Comparison of ENCODE assay signal across 30 cellular contexts in the genomic region with DNA sequence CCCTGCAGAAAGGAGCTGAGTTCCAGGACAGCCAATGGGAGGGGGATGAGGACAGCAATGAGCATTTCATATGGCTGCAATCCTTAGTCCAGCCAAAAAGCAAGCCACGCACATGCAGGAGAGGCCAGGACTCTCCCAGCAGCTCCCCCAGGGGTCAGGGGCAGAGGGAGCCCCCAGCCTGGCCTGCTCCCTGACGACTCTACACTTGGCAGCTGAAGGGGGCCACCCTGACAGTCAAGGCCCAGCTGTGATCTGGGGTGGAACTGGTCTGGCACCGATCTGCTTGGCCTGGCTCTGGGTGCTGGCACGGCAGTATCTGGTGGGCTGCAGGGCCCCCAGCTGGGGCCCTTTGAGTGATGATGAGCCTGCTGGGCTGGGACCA.
DNase-seq lines count a peak whose midpoint lies in the region; ATAC-seq, FAIRE-seq and TF ChIP-seq lines count a peak whose summit lies in the region.
"Had no signal": no experiment of that assay in that cellular context is flagged by ENCODE, and none has a peak within 500 bp of the region (broad histone marks: within the 10 kb centered on the region; RNA-seq: fewer than 3 reads in every experiment).

No MANE protein-coding gene starts in this region.

- no peaks in the 10 kb centered on the region for H3K36me3 Mint-ChIP-seq in activated naive CD4-positive, alpha-beta T cell treated with anti-CD3 and anti-CD28 coated beads, Interleukin-2, amount 10 ng/mL, durations not matched to agents 7 days and 5 days
- peaks cover 28% of the 10 kb centered on the region for H3K36me3 Mint-ChIP-seq in nephron progenitor cell (ENCODE audit: low read depth)
- H3K36me3 Mint-ChIP-seq in stimulated activated effector memory CD8-positive, alpha-beta T cell treated with anti-CD3 and anti-CD28 coated beads, Interleukin-12 subunit alpha, Interleukin-12 subunit beta, amount 100 ng/mL, for 72 hours = no peaks in the 10 kb centered on the region
- H3K36me3 Mint-ChIP-seq: activated naive CD8-positive, alpha-beta T cell treated with anti-CD3 and anti-CD28 coated beads, Interleukin-2, amount 10 ng/mL, durations not matched to agents 7 days and 5 days had no signal

- H2BK15ac ChIP-seq in H1 (ENCODE audit: low read length) = peak overlapping the region; percentile 61; the same call in 1 of the 2 replicates

- peaks cover 4% of the 10 kb centered on the region; the same call in 1 of the 2 replicates for H3K23me2 ChIP-seq in H1 (ENCODE audit: low read depth, low read length)

- peak overlapping the region; percentile 35; the same call in 1 of the 2 replicates for H2BK5ac ChIP-seq in H1 (ENCODE audit: low read depth, low read length)

- H3K36me3 ChIP-seq in H1 (ENCODE audit: control insufficient read depth in 2 of 4, insufficient read depth in 4 of 4, low read length in 3 of 4) = peaks cover 0 to 3% (median 0%) of the 10 kb centered on the region in 4 experiments; a peak in 1 of 8 replicates
- H3K36me3 ChIP-seq: ascending aorta, cardiac muscle cell, esophagus muscularis mucosa, thoracic aorta had no signal

- H4K8ac ChIP-seq in H1 (ENCODE audit: extremely low read depth, insufficient read depth, low read length) = no peak overlapping the region

- no peak overlapping the region for H3K4me2 ChIP-seq in H1 (ENCODE audit: insufficient read depth in 1 of 2, low read depth in 2 of 2, low read length in 2 of 2)
- H3K4me2 ChIP-seq: smooth muscle cell had no signal

- POLR2A ChIA-PET in H1 (lab: Charles Lee; ENCODE audit: partially characterized antibody) = interaction anchor here (1.9 kb wide), 1 partner anchor 396 kb away, joined by 5 read pairs; a partner anchor contains a TSS

- peaks cover 16 to 22% of the 10 kb centered on the region in 2 experiments for H3K9me3 ChIP-seq in H1 (ENCODE audit: insufficient read depth in 2 of 2, low read depth in 1 of 2, low read length in 1 of 2)
- H3K9me3 ChIP-seq: ascending aorta, esophagus muscularis mucosa, psoas muscle, thoracic aorta had no signal

- H3K27ac ChIP-seq in H1 (ENCODE audit: low read depth, low read length) = no peak overlapping the region
- H3K27ac ChIP-seq: ascending aorta, cardiac muscle cell, esophagus muscularis mucosa, psoas muscle, thoracic aorta had no signal

- no peak for TF ChIP-seq EP300 in H1 (IDR thresholded peaks at IDR 0.05; ENCODE audit: borderline replicate concordance in 1 of 2, low read depth in 2 of 2, low read length in 2 of 2)

- no peak for TF ChIP-seq POLR2A in H1 (IDR thresholded peaks at IDR 0.05; ENCODE audit: control extremely low read depth in 1 of 2, low read depth in 2 of 2, low read length in 2 of 2)

- WGBS in H1 (ENCODE audit: extremely low coverage in 1 of 2, insufficient coverage in 1 of 2, insufficient read length in 1 of 2, insufficient replicate concordance in 2 of 2, low coverage in 1 of 2, low lambda C conversion rate in 2 of 2, missing lambda C conversion rate in 1 of 2), 2 experiments = 90% methylated on average over 4 of the region's 4 CpGs; no CpG with 5 or more reads in 1 of the 2 experiments

- no peaks in the 10 kb centered on the region for H3K4me1 Mint-ChIP-seq in activated naive CD4-positive, alpha-beta T cell treated with anti-CD3 and anti-CD28 coated beads, Interleukin-2, amount 10 ng/mL, durations not matched to agents 7 days and 5 days
- H3K4me1 Mint-ChIP-seq in nephron progenitor cell = peaks cover 57% of the 10 kb centered on the region
- H3K4me1 Mint-ChIP-seq in stimulated activated effector memory CD8-positive, alpha-beta T cell treated with anti-CD3 and anti-CD28 coated beads, Interleukin-12 subunit alpha, Interleukin-12 subunit beta, amount 100 ng/mL, for 72 hours = no peaks in the 10 kb centered on the region
- H3K4me1 Mint-ChIP-seq: activated CD4-positive, alpha-beta T cell treated with anti-CD3 and anti-CD28 coated beads for 36 hours; activated naive CD8-positive, alpha-beta T cell treated with anti-CD3 and anti-CD28 coated beads, Interleukin-2, amount 10 ng/mL, durations not matched to agents 7 days and 5 days; stimulated activated naive CD8-positive, alpha-beta T cell treated with anti-CD3 and anti-CD28 coated beads, Interleukin-15, amount 100 ng/mL, for 72 hours had no signal

- H3K9me3 Mint-ChIP-seq in activated naive CD4-positive, alpha-beta T cell treated with anti-CD3 and anti-CD28 coated beads, Interleukin-2, amount 10 ng/mL, durations not matched to agents 7 days and 5 days = peaks cover 20% of the 10 kb centered on the region
- H3K9me3 Mint-ChIP-seq in nephron progenitor cell = peaks cover 41% of the 10 kb centered on the region
- H3K9me3 Mint-ChIP-seq in stimulated activated effector memory CD8-positive, alpha-beta T cell treated with anti-CD3 and anti-CD28 coated beads, Interleukin-12 subunit alpha, Interleukin-12 subunit beta, amount 100 ng/mL, for 72 hours = no peaks in the 10 kb centered on the region

- no peak overlapping the region for H3K4me3 Mint-ChIP-seq in activated naive CD4-positive, alpha-beta T cell treated with anti-CD3 and anti-CD28 coated beads, Interleukin-2, amount 10 ng/mL, durations not matched to agents 7 days and 5 days
- H3K4me3 Mint-ChIP-seq in nephron progenitor cell = no peak overlapping the region
- no peak overlapping the region for H3K4me3 Mint-ChIP-seq in stimulated activated effector memory CD8-positive, alpha-beta T cell treated with anti-CD3 and anti-CD28 coated beads, Interleukin-12 subunit alpha, Interleukin-12 subunit beta, amount 100 ng/mL, for 72 hours
- H3K4me3 Mint-ChIP-seq: activated CD4-positive, alpha-beta T cell treated with anti-CD3 and anti-CD28 coated beads for 36 hours; activated CD8-positive, alpha-beta T cell treated with anti-CD3 and anti-CD28 coated beads for 36 hours; activated naive CD8-positive, alpha-beta T cell treated with anti-CD3 and anti-CD28 coated beads, Interleukin-2, amount 10 ng/mL, durations not matched to agents 7 days and 5 days; neural crest cell; stimulated activated naive CD8-positive, alpha-beta T cell treated with anti-CD3 and anti-CD28 coated beads, Interleukin-15, amount 100 ng/mL, for 72 hours had no signal

- no peak overlapping the region for H3K18ac ChIP-seq in H1 (ENCODE audit: extremely low read depth, low read length)

- TF ChIP-seq CTCF in H1 (IDR thresholded peaks at IDR 0.05; ENCODE audit: control extremely low read depth in 1 of 3, insufficient read depth in 1 of 3, low read depth in 1 of 3, low read length in 3 of 3) = no peak
- no peak for TF ChIP-seq CTCF in nephron progenitor cell (IDR thresholded peaks at IDR 0.05)

- H2BK20ac ChIP-seq in H1 (ENCODE audit: low read length) = peak overlapping the region; percentile 61; the same call in 1 of the 2 replicates

- no peak overlapping the region for H3K4me3 ChIP-seq in H1 (ENCODE audit: extremely low read depth in 1 of 4, insufficient read depth in 2 of 4, low read depth in 3 of 4, low read length in 4 of 4)
- H3K4me3 ChIP-seq: ascending aorta, cardiac muscle cell, esophagus muscularis mucosa, psoas muscle, smooth muscle cell, thoracic aorta had no signal

- H3K27ac Mint-ChIP-seq in activated naive CD4-positive, alpha-beta T cell treated with anti-CD3 and anti-CD28 coated beads, Interleukin-2, amount 10 ng/mL, durations not matched to agents 7 days and 5 days = no peak overlapping the region
- peak overlapping the region; percentile 97 for H3K27ac Mint-ChIP-seq in nephron progenitor cell
- no peak overlapping the region for H3K27ac Mint-ChIP-seq in stimulated activated effector memory CD8-positive, alpha-beta T cell treated with anti-CD3 and anti-CD28 coated beads, Interleukin-12 subunit alpha, Interleukin-12 subunit beta, amount 100 ng/mL, for 72 hours
- H3K27ac Mint-ChIP-seq: activated CD4-positive, alpha-beta T cell treated with anti-CD3 and anti-CD28 coated beads for 36 hours; activated CD8-positive, alpha-beta T cell treated with anti-CD3 and anti-CD28 coated beads for 36 hours; activated naive CD8-positive, alpha-beta T cell treated with anti-CD3 and anti-CD28 coated beads, Interleukin-2, amount 10 ng/mL, durations not matched to agents 7 days and 5 days; stimulated activated naive CD8-positive, alpha-beta T cell treated with anti-CD3 and anti-CD28 coated beads, Interleukin-15, amount 100 ng/mL, for 72 hours had no signal

- H3K56ac ChIP-seq in H1 (replicated peaks; ENCODE audit: insufficient read length, low read depth, low read length) = no peak overlapping the region

- H3K79me2 ChIP-seq in H1 (ENCODE audit: control insufficient read depth in 1 of 2, insufficient read depth in 2 of 2, low read length in 2 of 2) = no peaks in the 10 kb centered on the region

- H3K27me3 Mint-ChIP-seq in activated naive CD4-positive, alpha-beta T cell treated with anti-CD3 and anti-CD28 coated beads, Interleukin-2, amount 10 ng/mL, durations not matched to agents 7 days and 5 days = no peaks in the 10 kb centered on the region
- H3K27me3 Mint-ChIP-seq in nephron progenitor cell (ENCODE audit: low read depth, poor library complexity) = peaks cover 6% of the 10 kb centered on the region
- H3K27me3 Mint-ChIP-seq: activated CD4-positive, alpha-beta T cell treated with anti-CD3 and anti-CD28 coated beads for 36 hours; activated CD8-positive, alpha-beta T cell treated with anti-CD3 and anti-CD28 coated beads for 36 hours; stimulated activated naive CD8-positive, alpha-beta T cell treated with anti-CD3 and anti-CD28 coated beads, Interleukin-15, amount 100 ng/mL, for 72 hours had no signal

- peak overlapping the region; percentile 57 for H4K91ac ChIP-seq in H1 (replicated peaks; ENCODE audit: insufficient read length, low read length)

- H4K5ac ChIP-seq in H1 (ENCODE audit: insufficient read length, low read depth, low read length) = no peak overlapping the region

- H3K9ac ChIP-seq in H1 (replicated peaks in 1 of 4; ENCODE audit: extremely low read depth in 1 of 4, low read depth in 3 of 4, low read length in 3 of 4) = no peak overlapping the region

- no peaks in the 10 kb centered on the region; the same call in 1 of the 2 replicates for H3K79me1 ChIP-seq in H1 (ENCODE audit: low read depth, low read length)

- CTCF ChIA-PET in activated naive CD4-positive, alpha-beta T cell treated with anti-CD3 and anti-CD28 coated beads, Interleukin-2, amount 10 ng/mL, durations not matched to agents 7 days and 5 days (lab: Charles Lee) = no interaction called here
- CTCF ChIA-PET in H1 (lab: Charles Lee; ENCODE audit: partially characterized antibody) = interaction anchor here (0.7 to 2.4 kb wide), 5 partner anchors 13 to 60 kb away, joined by 3 to 10 read pairs (median 6); no protein-coding TSS in a partner anchor

- no peak overlapping the region for H3K4ac ChIP-seq in H1 (replicated peaks; ENCODE audit: insufficient read length, low read depth, low read length)

- no peak for TF ChIP-seq RAD21 in H1 (IDR thresholded peaks at IDR 0.05 in 1 of 2, conservative IDR thresholded peaks at IDR 0.05 in 1 of 2; ENCODE audit: low read depth in 2 of 2, low read length in 2 of 2)

- peak; percentile 14 for ATAC-seq in stimulated activated effector memory CD8-positive, alpha-beta T cell treated with anti-CD3 and anti-CD28 coated beads, Interleukin-12 subunit alpha, Interleukin-12 subunit beta, amount 100 ng/mL, for 72 hours
- ATAC-seq in HG02678 (IDR thresholded peaks at IDR 0.05; ENCODE audit: unreplicated experiment) = no peak
- ATAC-seq: activated CD4-positive, alpha-beta T cell treated with anti-CD3 and anti-CD28 coated beads for 36 hours; activated CD8-positive, alpha-beta T cell treated with anti-CD3 and anti-CD28 coated beads for 36 hours; stimulated activated naive CD8-positive, alpha-beta T cell treated with anti-CD3 and anti-CD28 coated beads, Interleukin-15, amount 100 ng/mL, for 72 hours had no signal

- no peak overlapping the region for H2AFZ ChIP-seq in H1 (ENCODE audit: low read length)

- peaks cover 0 to 20% (median 13%) of the 10 kb centered on the region in 4 experiments; a peak in 6 of 7 replicates for H3K4me1 ChIP-seq in H1 (replicated peaks in 1 of 4; ENCODE audit: control insufficient read depth in 3 of 4, insufficient read depth in 4 of 4, low read length in 3 of 4)
- H3K4me1 ChIP-seq: ascending aorta, psoas muscle had no signal

- 0 out of 2 replicates have a peak overlapping the region, but pooled peaks have one; percentile 39 for H2BK12ac ChIP-seq in H1 (ENCODE audit: low read depth, low read length)

- peak overlapping the region; percentile 82; the same call in 1 of the 2 replicates for H2AK5ac ChIP-seq in H1 (ENCODE audit: low read depth, low read length)

- DNase-seq in activated naive CD4-positive, alpha-beta T cell treated with anti-CD3 and anti-CD28 coated beads, Interleukin-2, amount 10 ng/mL, durations not matched to agents 7 days and 5 days = peak; percentile 15
- DNase-seq in activated naive CD4-positive, alpha-beta T cell treated with Interleukin-2 at 50 U/mL for 16 hours = no peak
- no peak for DNase-seq in H1 (ENCODE audit: low read depth in 1 of 2, low spot score in 2 of 2)
- DNase-seq in nephron progenitor cell = no peak
- DNase-seq in stimulated activated effector memory CD8-positive, alpha-beta T cell treated with anti-CD3 and anti-CD28 coated beads, Interleukin-12 subunit alpha, Interleukin-12 subunit beta, amount 100 ng/mL, for 72 hours (ENCODE audit: low spot score in 2 of 2) = no peak
- no peak for DNase-seq in GM19238 (ENCODE audit: insufficient read length, low spot score)
- no peak for DNase-seq in cerebellum (ENCODE audit: low spot score)
- DNase-seq: activated CD4-positive, alpha-beta T cell treated with anti-CD3 and anti-CD28 coated beads for 36 hours; activated CD8-positive, alpha-beta T cell treated with anti-CD3 and anti-CD28 coated beads for 36 hours; activated naive CD8-positive, alpha-beta T cell treated with anti-CD3 and anti-CD28 coated beads, Interleukin-2, amount 10 ng/mL, durations not matched to agents 7 days and 5 days; DMS79; foreskin fibroblast; mammary epithelial cell; NCI-H1436 treated with DMSO at 0.1 percent for 48 hours; NCI-H345; SIG-M5; stimulated activated CD4-positive, alpha-beta T cell treated with anti-CD3 and anti-CD28 coated beads, Interleukin-2, amount 100 ng/mL, for 24 hours had no signal

- H3K23ac ChIP-seq in H1 (ENCODE audit: insufficient read length) = no peak overlapping the region

- FAIRE-seq in H1 (lab: Jason Lieb, UNC) = no peak
- FAIRE-seq: A204.1, endometrium, G401.6, keratinocyte had no signal

- H3K27me3 ChIP-seq in H1 (replicated peaks in 1 of 4; ENCODE audit: control insufficient read depth in 3 of 4, extremely low read depth in 1 of 4, insufficient read depth in 3 of 4, low read length in 3 of 4) = no peaks in the 10 kb centered on the region
- H3K27me3 ChIP-seq: ascending aorta, cardiac muscle cell, esophagus muscularis mucosa had no signal

- H4K20me1 ChIP-seq in H1 (replicated peaks in 1 of 2; ENCODE audit: control insufficient read depth in 1 of 2, insufficient read depth in 2 of 2, low read length in 2 of 2) = peaks cover 0 to 8% of the 10 kb centered on the region in 2 experiments

- no peak overlapping the region for H3K14ac ChIP-seq in H1 (ENCODE audit: insufficient read length)

- no peak overlapping the region for H2BK120ac ChIP-seq in H1 (replicated peaks; ENCODE audit: low read depth, low read length)
